In the genomic region with DNA sequence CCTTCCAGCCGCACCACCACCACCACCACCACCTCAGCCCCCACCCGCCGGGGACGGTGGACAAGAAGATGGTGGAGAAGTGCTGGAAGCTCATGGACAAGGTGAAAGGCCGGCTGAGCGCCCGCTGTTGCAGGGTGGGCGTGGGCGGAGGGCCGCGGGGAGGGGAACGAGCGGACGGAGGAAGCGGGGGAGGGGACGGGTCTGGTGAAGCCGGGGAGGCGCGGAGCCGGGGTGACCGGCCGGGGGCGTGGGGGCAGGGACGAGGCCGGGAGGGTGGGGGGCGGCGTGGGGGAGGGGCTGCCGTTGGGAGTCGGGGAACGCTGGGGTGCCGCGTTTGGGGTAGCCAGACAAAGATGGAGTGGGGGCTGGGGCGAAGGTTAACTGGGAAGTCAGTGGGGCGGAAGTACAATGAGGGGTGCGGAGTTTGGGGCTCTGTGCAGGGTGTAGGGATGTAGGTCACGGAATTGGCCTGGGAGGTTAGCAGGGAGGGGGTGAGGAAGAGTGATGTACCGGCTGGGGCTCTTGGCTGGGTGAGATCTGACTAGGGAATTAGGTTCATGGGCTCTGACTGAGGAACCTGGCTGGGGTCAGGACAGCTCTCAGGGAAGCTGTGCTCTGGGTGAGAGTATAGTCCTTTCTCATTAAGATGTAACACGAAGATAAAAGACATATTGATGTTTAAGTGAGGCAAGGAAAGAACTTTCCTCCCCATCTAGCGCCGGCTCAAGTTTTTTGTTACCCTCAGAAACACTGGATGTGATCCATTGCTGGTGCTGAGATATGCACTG, we compare ENCODE assay signal across 8 cellular contexts. TPM values are rescaled to one million over a fixed set of nuclear protein-coding genes. Genes with fewer than 3 reads are reported as not detected.
DNase-seq lines count a peak whose midpoint lies in the region; ATAC-seq and TF ChIP-seq lines count a peak whose summit lies in the region.

No MANE protein-coding gene starts in this region.

- peak overlapping the region; percentile 87 for H3K27ac ChIP-seq in skeletal muscle tissue (ENCODE audit: low read depth, low read length)

- in situ Hi-C loops in astrocyte of the spinal cord (cut with HindIII; ENCODE audit: low sequenced_read_pairs) = no loop called here

- H3K9ac ChIP-seq in skeletal muscle tissue (ENCODE audit: low read depth in 1 of 3, low read length in 3 of 3) = peak overlapping the region; percentile 69 to 86 (median 83)

- H3K9me3 ChIP-seq in iPS-18c (ENCODE audit: control insufficient read depth, insufficient read depth, low read length) (no peaks in the 10 kb centered on the region), skeletal muscle tissue (ENCODE audit: control insufficient read depth in 3 of 3, low read length in 3 of 3) (no peaks in the 10 kb centered on the region)

- TF ChIP-seq CTCF in astrocyte of the spinal cord (IDR thresholded peaks at IDR 0.05; ENCODE audit: low read depth, low read length) = no peak

- H3K4me3 ChIP-seq in astrocyte of the spinal cord (ENCODE audit: low read depth, low read length) (peak overlapping the region; percentile 95), iPS-18c (ENCODE audit: insufficient read depth, low read depth, low read length) (peak overlapping the region; percentile 94), skeletal muscle tissue (ENCODE audit: low read length in 3 of 3) (peak overlapping the region; percentile 73 to 83 (median 82))

- DNase-seq in NCI-H2227 (lab: John Stamatoyannopoulos, UW; ENCODE audit: unreplicated experiment) = peak; percentile 37
- no peak for DNase-seq in NCI-H2227 treated with DMSO at 0.1 percent for 48 hours (lab: John Stamatoyannopoulos, UW)
- peak; percentile 29 for DNase-seq in SKM-1 treated with dmso at 0.1 percent for 144 hours (lab: John Stamatoyannopoulos, UW; ENCODE audit: unreplicated experiment)
- no peak for DNase-seq in astrocyte of the spinal cord (ENCODE audit: low read depth, low spot score)
- DNase-seq in NOMO-1 treated with dmso at 0.1 percent for 144 hours (lab: John Stamatoyannopoulos, UW; ENCODE audit: unreplicated experiment) = no peak

- peaks cover 4 to 14% (median 6%) of the 10 kb centered on the region in 3 donors for H3K4me1 ChIP-seq in skeletal muscle tissue (ENCODE audit: control insufficient read depth in 3 of 3, insufficient read depth in 3 of 3, low read length in 3 of 3)

- H3K36me3 ChIP-seq in skeletal muscle tissue (ENCODE audit: control insufficient read depth in 3 of 3, insufficient read depth in 3 of 3, low read length in 3 of 3) = no peaks in the 10 kb centered on the region

- ATAC-seq in HG03064 (IDR thresholded peaks at IDR 0.05; ENCODE audit: low read depth, unreplicated experiment) = peak; percentile 23

- H3K27me3 ChIP-seq in skeletal muscle tissue (ENCODE audit: control insufficient read depth in 3 of 3, insufficient read depth in 3 of 3, low read length in 3 of 3) = no peaks in the 10 kb centered on the region

RNA-seq across cellular contexts. Expression of gene CBL, which starts 0.6 kb away (rescaled TPM):
- total RNA-seq in skeletal muscle tissue = 9.9 TPM

RNA-seq across cellular contexts. Expression of gene NHERF4, which starts 21.4 kb away (rescaled TPM):
- total RNA-seq in skeletal muscle tissue = under 0.01 TPM

RNA-seq across cellular contexts. Expression of gene NLRX1, which starts 38.2 kb away (rescaled TPM):
- total RNA-seq in skeletal muscle tissue = 17.2 TPM

RNA-seq across cellular contexts. Expression of gene ABCG4, which starts 57.9 kb away (rescaled TPM):
- total RNA-seq in skeletal muscle tissue = under 0.01 TPM

Comparison
In these comparisons a context has a peak if more than half of its experiments do, and no peak if none do; other contexts are left out.
1. DNase-seq: peak in NCI-H2227 (single experiment) and SKM-1 treated with dmso at 0.1 percent for 144 hours (single experiment); none in NCI-H2227 treated with DMSO at 0.1 percent for 48 hours (single experiment), astrocyte of the spinal cord (single experiment) and NOMO-1 treated with dmso at 0.1 percent for 144 hours (single experiment).
2. Peak in every context shown above with its lines, with median percentiles within 50 percentile points of each other: H3K4me3 ChIP-seq.